In genomic region chr3:13081603-13082360, GRCh38 we compare ENCODE assay signal across 1 cellular context.
TF ChIP-seq lines count a peak whose summit lies in the region.

No MANE protein-coding gene starts in this region.

TF ChIP-seq in K562, 482 proteins besides CTCF, POLR2A, EP300 and RAD21 (continues in another document):
- TF ChIP-seq RCOR1 (IDR thresholded peaks at IDR 0.05; ENCODE audit: borderline replicate concordance in 1 of 2, low read depth in 2 of 2, low read length in 2 of 2): peak in 1 of 2 experiments; percentile 74; a peak in 1 of 4 replicates
- no peak for TF ChIP-seq ZNF589 (CRISPR knock-in tag; IDR thresholded peaks at IDR 0.05; ENCODE audit: low read depth)
- peak; percentile 94 for TF ChIP-seq ESRRA (IDR thresholded peaks at IDR 0.05; ENCODE audit: borderline replicate concordance, low read depth)
- 0 out of 2 replicates have a peak, but pooled peaks have one; percentile 14 for TF ChIP-seq DPF2 (IDR thresholded peaks at IDR 0.05)
- TF ChIP-seq MTA2 (IDR thresholded peaks at IDR 0.05; ENCODE audit: low read depth): peak; percentile 53; the same call in 1 of the 2 replicates
- TF ChIP-seq MEF2A (IDR thresholded peaks at IDR 0.05; ENCODE audit: control insufficient read depth, low read depth, low read length): no peak
- TF ChIP-seq ATF7 (IDR thresholded peaks at IDR 0.05): peak; percentile 41; the same call in 1 of the 2 replicates
- TF ChIP-seq ARID1B (IDR thresholded peaks at IDR 0.05): peak; percentile 78
- no peak for TF ChIP-seq EP400 (IDR thresholded peaks at IDR 0.05)
- peak; percentile 79 for TF ChIP-seq CBFA2T3 (IDR thresholded peaks at IDR 0.05)
- TF ChIP-seq IRF9 (tag; IDR thresholded peaks at IDR 0.05): no peak
- TF ChIP-seq, protein P1, sequence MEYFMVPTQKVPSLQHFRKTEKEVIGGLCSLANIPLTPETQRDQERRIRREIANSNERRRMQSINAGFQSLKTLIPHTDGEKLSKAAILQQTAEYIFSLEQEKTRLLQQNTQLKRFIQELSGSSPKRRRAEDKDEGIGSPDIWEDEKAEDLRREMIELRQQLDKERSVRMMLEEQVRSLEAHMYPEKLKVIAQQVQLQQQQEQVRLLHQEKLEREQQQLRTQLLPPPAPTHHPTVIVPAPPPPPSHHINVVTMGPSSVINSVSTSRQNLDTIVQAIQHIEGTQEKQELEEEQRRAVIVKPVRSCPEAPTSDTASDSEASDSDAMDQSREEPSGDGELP (CRISPR knock-in tag; IDR thresholded peaks at IDR 0.05; ENCODE audit: borderline replicate concordance): peak; percentile 30; the same call in 1 of the 2 replicates
- no peak for TF ChIP-seq HDAC6 (IDR thresholded peaks at IDR 0.05; ENCODE audit: low read depth, low read length)
- no peak; the same call in 1 of the 2 replicates for TF ChIP-seq EGR1 (conservative IDR thresholded peaks at IDR 0.05)
- no peak for TF ChIP-seq COPS2 (conservative IDR thresholded peaks at IDR 0.05)
- no peak for TF ChIP-seq GATA2 (CRISPR knock-in tag; IDR thresholded peaks at IDR 0.05)
- TF ChIP-seq ZNF324 (CRISPR knock-in tag; IDR thresholded peaks at IDR 0.05): no peak
- TF ChIP-seq, protein P2, sequence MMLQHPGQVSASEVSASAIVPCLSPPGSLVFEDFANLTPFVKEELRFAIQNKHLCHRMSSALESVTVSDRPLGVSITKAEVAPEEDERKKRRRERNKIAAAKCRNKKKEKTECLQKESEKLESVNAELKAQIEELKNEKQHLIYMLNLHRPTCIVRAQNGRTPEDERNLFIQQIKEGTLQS (IDR thresholded peaks at IDR 0.05): peak; percentile 43; the same call in 1 of the 2 replicates
- TF ChIP-seq, protein P2 (CRISPR knock-in tag; conservative IDR thresholded peaks at IDR 0.05): no peak
- peak; percentile 37 for TF ChIP-seq MEIS2 (IDR thresholded peaks at IDR 0.05; ENCODE audit: partially characterized antibody)
- TF ChIP-seq, protein P3, sequence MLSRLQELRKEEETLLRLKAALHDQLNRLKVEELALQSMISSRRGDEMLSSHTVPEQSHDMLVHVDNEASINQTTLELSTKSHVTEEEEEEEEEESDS (CRISPR knock-in tag; IDR thresholded peaks at IDR 0.05): no peak
- TF ChIP-seq MAFG (tag; conservative IDR thresholded peaks at IDR 0.05): no peak
- no peak for TF ChIP-seq DACH1 (IDR thresholded peaks at IDR 0.05; ENCODE audit: partially characterized antibody)
- no peak for TF ChIP-seq TAF7 (tag; IDR thresholded peaks at IDR 0.05)
- TF ChIP-seq MITF (IDR thresholded peaks at IDR 0.05): 0 out of 2 replicates have a peak, but pooled peaks have one; percentile 17
- no peak for TF ChIP-seq MTF1 (CRISPR knock-in tag; IDR thresholded peaks at IDR 0.05; ENCODE audit: borderline replicate concordance)
- TF ChIP-seq, protein P4, sequence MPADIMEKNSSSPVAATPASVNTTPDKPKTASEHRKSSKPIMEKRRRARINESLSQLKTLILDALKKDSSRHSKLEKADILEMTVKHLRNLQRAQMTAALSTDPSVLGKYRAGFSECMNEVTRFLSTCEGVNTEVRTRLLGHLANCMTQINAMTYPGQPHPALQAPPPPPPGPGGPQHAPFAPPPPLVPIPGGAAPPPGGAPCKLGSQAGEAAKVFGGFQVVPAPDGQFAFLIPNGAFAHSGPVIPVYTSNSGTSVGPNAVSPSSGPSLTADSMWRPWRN (IDR thresholded peaks at IDR 0.05; ENCODE audit: low read depth): no peak
- TF ChIP-seq ZFP30 (CRISPR knock-in tag; IDR thresholded peaks at IDR 0.05; ENCODE audit: borderline replicate concordance): no peak
- no peak for TF ChIP-seq SMAD2 (IDR thresholded peaks at IDR 0.05; ENCODE audit: low read depth, low read length)
- TF ChIP-seq U2AF2 (optimal IDR thresholded peaks at IDR 0.05; ENCODE audit: low read depth, low read length): no peak
- no peak for TF ChIP-seq FOXK2 (conservative IDR thresholded peaks at IDR 0.05 in 1 of 2, IDR thresholded peaks at IDR 0.05 in 1 of 2; ENCODE audit: low read depth in 2 of 2)
- TF ChIP-seq, protein P5, sequence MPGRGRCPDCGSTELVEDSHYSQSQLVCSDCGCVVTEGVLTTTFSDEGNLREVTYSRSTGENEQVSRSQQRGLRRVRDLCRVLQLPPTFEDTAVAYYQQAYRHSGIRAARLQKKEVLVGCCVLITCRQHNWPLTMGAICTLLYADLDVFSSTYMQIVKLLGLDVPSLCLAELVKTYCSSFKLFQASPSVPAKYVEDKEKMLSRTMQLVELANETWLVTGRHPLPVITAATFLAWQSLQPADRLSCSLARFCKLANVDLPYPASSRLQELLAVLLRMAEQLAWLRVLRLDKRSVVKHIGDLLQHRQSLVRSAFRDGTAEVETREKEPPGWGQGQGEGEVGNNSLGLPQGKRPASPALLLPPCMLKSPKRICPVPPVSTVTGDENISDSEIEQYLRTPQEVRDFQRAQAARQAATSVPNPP (IDR thresholded peaks at IDR 0.05; ENCODE audit: borderline replicate concordance, insufficient read depth, insufficient read length): no peak
- TF ChIP-seq ZZZ3 (IDR thresholded peaks at IDR 0.05): no peak
- TF ChIP-seq, protein P6, sequence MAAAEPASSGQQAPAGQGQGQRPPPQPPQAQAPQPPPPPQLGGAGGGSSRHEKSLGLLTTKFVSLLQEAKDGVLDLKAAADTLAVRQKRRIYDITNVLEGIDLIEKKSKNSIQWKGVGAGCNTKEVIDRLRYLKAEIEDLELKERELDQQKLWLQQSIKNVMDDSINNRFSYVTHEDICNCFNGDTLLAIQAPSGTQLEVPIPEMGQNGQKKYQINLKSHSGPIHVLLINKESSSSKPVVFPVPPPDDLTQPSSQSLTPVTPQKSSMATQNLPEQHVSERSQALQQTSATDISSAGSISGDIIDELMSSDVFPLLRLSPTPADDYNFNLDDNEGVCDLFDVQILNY (CRISPR knock-in tag; IDR thresholded peaks at IDR 0.05): no peak
- no peak for TF ChIP-seq PHF8 (IDR thresholded peaks at IDR 0.05; ENCODE audit: borderline replicate concordance, low read length)
- no peak for TF ChIP-seq HMGN3 (IDR thresholded peaks at IDR 0.05; ENCODE audit: borderline replicate concordance, extremely low read depth, insufficient read length, low read depth, low read length)
- TF ChIP-seq XRCC4 (IDR thresholded peaks at IDR 0.05; ENCODE audit: extremely low read depth, insufficient read depth, insufficient read length): no peak
- TF ChIP-seq ZKSCAN1 (IDR thresholded peaks at IDR 0.05; ENCODE audit: low read depth, low read length): no peak
- TF ChIP-seq BHLHE40 (IDR thresholded peaks at IDR 0.05; ENCODE audit: low read length): peak; percentile 49
- no peak for TF ChIP-seq ZNF512 (tag; IDR thresholded peaks at IDR 0.05)
- peak; percentile 37; the same call in 1 of the 2 replicates for TF ChIP-seq SMARCA4 (IDR thresholded peaks at IDR 0.05)
- no peak for TF ChIP-seq SNRNP70 (optimal IDR thresholded peaks at IDR 0.05; ENCODE audit: low read depth, low read length)
- TF ChIP-seq SP1 (CRISPR knock-in tag; IDR thresholded peaks at IDR 0.05): peak; percentile 36; the same call in 1 of the 2 replicates
- TF ChIP-seq XRCC5 (IDR thresholded peaks at IDR 0.05; ENCODE audit: low read depth, low read length): no peak
- TF ChIP-seq SAP30 (IDR thresholded peaks at IDR 0.05; ENCODE audit: borderline replicate concordance, insufficient read depth, low read depth, low read length, poor library complexity, severe bottlenecking): no peak
- TF ChIP-seq FOXJ2 (tag; IDR thresholded peaks at IDR 0.05): no peak
- peak; percentile 69 for TF ChIP-seq CBFA2T2 (conservative IDR thresholded peaks at IDR 0.05)
- peak; percentile 42; the same call in 1 of the 2 replicates for TF ChIP-seq SOX6 (IDR thresholded peaks at IDR 0.05)
- peak; percentile 83 for TF ChIP-seq TAL1 (IDR thresholded peaks at IDR 0.05)
- no peak for TF ChIP-seq HMG20A (CRISPR knock-in tag; conservative IDR thresholded peaks at IDR 0.05)
- no peak for TF ChIP-seq KAT7 (CRISPR knock-in tag; IDR thresholded peaks at IDR 0.05; ENCODE audit: borderline replicate concordance)
- TF ChIP-seq FOXP4 (CRISPR knock-in tag; IDR thresholded peaks at IDR 0.05; ENCODE audit: borderline replicate concordance): no peak
- peak; percentile 43; the same call in 1 of the 2 replicates for TF ChIP-seq NFIC (IDR thresholded peaks at IDR 0.05)
- no peak for TF ChIP-seq KDM5B (IDR thresholded peaks at IDR 0.05; ENCODE audit: insufficient replicate concordance, low read depth, low read length)
- peak; percentile 11; the same call in 1 of the 2 replicates for TF ChIP-seq TFE3 (CRISPR knock-in tag; IDR thresholded peaks at IDR 0.05)
- TF ChIP-seq FOXK1 (CRISPR knock-in tag; IDR thresholded peaks at IDR 0.05; ENCODE audit: borderline replicate concordance): no peak
- TF ChIP-seq THRAP3 (IDR thresholded peaks at IDR 0.05; ENCODE audit: borderline replicate concordance): no peak
- 0 out of 2 replicates have a peak, but pooled peaks have one; percentile 21 for TF ChIP-seq PML (IDR thresholded peaks at IDR 0.05; ENCODE audit: low read length)
- TF ChIP-seq ZC3H11A (IDR thresholded peaks at IDR 0.05; ENCODE audit: low read depth, low read length): no peak
- no peak for TF ChIP-seq YBX1 (IDR thresholded peaks at IDR 0.05)
- TF ChIP-seq KLF16 (IDR thresholded peaks at IDR 0.05): 0 out of 2 replicates have a peak, but pooled peaks have one; percentile 30
- TF ChIP-seq TCF7 (IDR thresholded peaks at IDR 0.05; ENCODE audit: borderline replicate concordance): no peak
- TF ChIP-seq, protein P7, sequence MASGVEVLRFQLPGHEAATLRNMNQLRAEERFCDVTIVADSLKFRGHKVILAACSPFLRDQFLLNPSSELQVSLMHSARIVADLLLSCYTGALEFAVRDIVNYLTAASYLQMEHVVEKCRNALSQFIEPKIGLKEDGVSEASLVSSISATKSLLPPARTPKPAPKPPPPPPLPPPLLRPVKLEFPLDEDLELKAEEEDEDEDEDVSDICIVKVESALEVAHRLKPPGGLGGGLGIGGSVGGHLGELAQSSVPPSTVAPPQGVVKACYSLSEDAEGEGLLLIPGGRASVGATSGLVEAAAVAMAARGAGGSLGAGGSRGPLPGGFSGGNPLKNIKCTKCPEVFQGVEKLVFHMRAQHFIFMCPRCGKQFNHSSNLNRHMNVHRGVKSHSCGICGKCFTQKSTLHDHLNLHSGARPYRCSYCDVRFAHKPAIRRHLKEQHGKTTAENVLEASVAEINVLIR (CRISPR knock-in tag; IDR thresholded peaks at IDR 0.05): peak; percentile 17; the same call in 1 of the 2 replicates
- no peak for TF ChIP-seq KAT2B (IDR thresholded peaks at IDR 0.05; ENCODE audit: low read depth, low read length)
- TF ChIP-seq CTBP1 (IDR thresholded peaks at IDR 0.05; ENCODE audit: borderline replicate concordance): peak; percentile 76; the same call in 1 of the 2 replicates
